8 cellular contexts compared by ENCODE assay signal in genomic region chr2:47403829-47404228, GRCh38. TPM values are rescaled to one million over a fixed set of nuclear protein-coding genes. Genes with fewer than 3 reads are reported as not detected.
A peak's percentile ranks its signal among the peaks of the same experiment; 100 is the strongest.
DNase-seq lines count a peak whose midpoint lies in the region; ATAC-seq and TF ChIP-seq lines count a peak whose summit lies in the region.

No MANE protein-coding gene starts in this region.

- H3K9me3 Mint-ChIP-seq in central memory CD8-positive, alpha-beta T cell, result no peaks in the 10 kb centered on the region

- peak overlapping the region; percentile 89 for H3K27ac Mint-ChIP-seq in central memory CD8-positive, alpha-beta T cell (ENCODE audit: low read depth)

- ATAC-seq in central memory CD8-positive, alpha-beta T cell (replicated peaks; ENCODE audit: extremely low read depth, poor library complexity, severe bottlenecking), result no peak
- no peak for ATAC-seq in HG02870 (IDR thresholded peaks at IDR 0.05; ENCODE audit: unreplicated experiment)

- H3K4me3 ChIP-seq in LNCaP clone FGC (ENCODE audit: low read depth, low read length), result peak overlapping the region; percentile 72
- peak overlapping the region; percentile 91 for H3K4me3 ChIP-seq in mononuclear cell (ENCODE audit: low read length)

- no peaks in the 10 kb centered on the region for H3K27me3 Mint-ChIP-seq in central memory CD8-positive, alpha-beta T cell

- H3K36me3 Mint-ChIP-seq in central memory CD8-positive, alpha-beta T cell (ENCODE audit: insufficient read depth), result peaks cover 21% of the 10 kb centered on the region

- H3K4me3 Mint-ChIP-seq in central memory CD8-positive, alpha-beta T cell, result peak overlapping the region; percentile 98

- H3K4me1 ChIP-seq in mononuclear cell (ENCODE audit: insufficient read depth, low read length), result peaks cover 21% of the 10 kb centered on the region

- TF ChIP-seq CTCF in LNCaP clone FGC (IDR thresholded peaks at IDR 0.05; ENCODE audit: control insufficient read depth, extremely low read depth, insufficient read depth), result no peak

- DNase-seq in ELR (ENCODE audit: low read depth) (peak; percentile 38), LNCaP clone FGC (ENCODE audit: low read depth) (no peak), hypothalamus (lab: John Stamatoyannopoulos, UW) (no peak), GM19238 (ENCODE audit: insufficient read length, low spot score) (no peak)
- DNase-seq in central memory CD8-positive, alpha-beta T cell (ENCODE audit: low spot score in 2 of 2), result no peak
- DNase-seq in stimulated activated CD8-positive, alpha-beta memory T cell treated with anti-CD3 and anti-CD28 coated beads, Interleukin-4, amount 100 ng/mL, for 48 hours, result no peak

- H3K27me3 ChIP-seq in mononuclear cell (ENCODE audit: insufficient read depth, low read length), result no peaks in the 10 kb centered on the region

- no peaks in the 10 kb centered on the region for H3K9me3 ChIP-seq in mononuclear cell (ENCODE audit: low read depth, low read length)

- H3K4me1 Mint-ChIP-seq in central memory CD8-positive, alpha-beta T cell, result peaks cover 34% of the 10 kb centered on the region

RNA-seq across cellular contexts. Expression of gene MSH2, which starts 0.9 kb away (rescaled TPM):
- 6.6 TPM for total RNA-seq in mononuclear cell

RNA-seq across cellular contexts. Expression of gene EPCAM, which starts 34.7 kb away (rescaled TPM):
- total RNA-seq in mononuclear cell, result not detected
